Comparison of ENCODE assay signal across 8 cellular contexts in genomic region chr3:51389423-51390183, GRCh38. TPM values are rescaled to one million over a fixed set of nuclear protein-coding genes. Genes with fewer than 3 reads are reported as not detected.
A peak's percentile ranks its signal among the peaks of the same experiment; 100 is the strongest.
DNase-seq lines count a peak whose midpoint lies in the region; ATAC-seq and TF ChIP-seq lines count a peak whose summit lies in the region.

No MANE protein-coding gene starts in this region.

- POLR2A ChIA-PET in activated naive CD8-positive, alpha-beta T cell treated with anti-CD3 and anti-CD28 coated beads, Interleukin-2, amount 10 ng/mL, durations not matched to agents 7 days and 5 days (lab: Charles Lee): interaction anchor here (0.5 to 1.6 kb wide), 5 partner anchors 110 to 417 kb away, joined by 3 to 6 read pairs (median 5); partner anchors contain the start of gene DCAF1

- H3K27me3 ChIP-seq in Peyer's patch (no peaks in the 10 kb centered on the region), cardiac muscle cell (no peaks in the 10 kb centered on the region)

- no peak for ATAC-seq in activated naive CD8-positive, alpha-beta T cell treated with anti-CD3 and anti-CD28 coated beads, Interleukin-2, amount 10 ng/mL, durations not matched to agents 7 days and 5 days (ENCODE audit: low read depth)
- no peak for ATAC-seq in HG03280 (IDR thresholded peaks at IDR 0.05; ENCODE audit: unreplicated experiment)
- no peak for ATAC-seq in GM18520 (IDR thresholded peaks at IDR 0.05; ENCODE audit: unreplicated experiment)

- no peaks in the 10 kb centered on the region for H3K27me3 Mint-ChIP-seq in activated naive CD8-positive, alpha-beta T cell treated with anti-CD3 and anti-CD28 coated beads, Interleukin-2, amount 10 ng/mL, durations not matched to agents 7 days and 5 days

- H3K36me3 ChIP-seq in Peyer's patch (peaks cover 0 to 38% (median 0%) of the 10 kb centered on the region in 3 donors), cardiac muscle cell (peaks cover 24% of the 10 kb centered on the region)

- DNase-seq in A172 (ENCODE audit: low spot score): peak; percentile 27
- DNase-seq in Peyer's patch: peak; percentile 59 to 78 (median 65)
- peak; percentile 58 for DNase-seq in activated naive CD8-positive, alpha-beta T cell treated with anti-CD3 and anti-CD28 coated beads, Interleukin-2, amount 10 ng/mL, durations not matched to agents 7 days and 5 days
- DNase-seq in cardiac muscle cell (ENCODE audit: low read depth in 1 of 2, low spot score in 1 of 2): peak; percentile 65 to 68
- no peak for DNase-seq in retinal pigment epithelial cell (ENCODE audit: low read depth)

- peaks cover 42% of the 10 kb centered on the region for H3K4me1 Mint-ChIP-seq in activated naive CD8-positive, alpha-beta T cell treated with anti-CD3 and anti-CD28 coated beads, Interleukin-2, amount 10 ng/mL, durations not matched to agents 7 days and 5 days

- H3K4me1 ChIP-seq in Peyer's patch: peaks cover 0 to 70% (median 20%) of the 10 kb centered on the region in 4 donors
- peaks cover 23% of the 10 kb centered on the region for H3K4me1 ChIP-seq in cardiac muscle cell (ENCODE audit: low read depth)

- no peaks in the 10 kb centered on the region for H3K9me3 Mint-ChIP-seq in activated naive CD8-positive, alpha-beta T cell treated with anti-CD3 and anti-CD28 coated beads, Interleukin-2, amount 10 ng/mL, durations not matched to agents 7 days and 5 days

- TF ChIP-seq CTCF in GM12873 (IDR thresholded peaks at IDR 0.05; ENCODE audit: insufficient read depth, low read depth, low read length, missing control alignments) (peak; percentile 82), Peyer's patch (IDR thresholded peaks at IDR 0.05) (peak; percentile 28 to 76 (median 66)), cardiac muscle cell (IDR thresholded peaks at IDR 0.05; ENCODE audit: low read depth, low read length) (peak; percentile 85), retinal pigment epithelial cell (conservative IDR thresholded peaks at IDR 0.05; ENCODE audit: low read depth, low read length) (peak; percentile 83)

- H3K27ac Mint-ChIP-seq in activated naive CD8-positive, alpha-beta T cell treated with anti-CD3 and anti-CD28 coated beads, Interleukin-2, amount 10 ng/mL, durations not matched to agents 7 days and 5 days: no peak overlapping the region

- TF ChIP-seq POLR2A in Peyer's patch (IDR thresholded peaks at IDR 0.05): no peak

- H3K27ac ChIP-seq in Peyer's patch: peak overlapping the region in 1 of 4 donors; percentile 14
- peak overlapping the region; percentile 79 for H3K27ac ChIP-seq in cardiac muscle cell

- H3K4me3 Mint-ChIP-seq in activated naive CD8-positive, alpha-beta T cell treated with anti-CD3 and anti-CD28 coated beads, Interleukin-2, amount 10 ng/mL, durations not matched to agents 7 days and 5 days: no peak overlapping the region

- H3K36me3 Mint-ChIP-seq in activated naive CD8-positive, alpha-beta T cell treated with anti-CD3 and anti-CD28 coated beads, Interleukin-2, amount 10 ng/mL, durations not matched to agents 7 days and 5 days: peaks cover 25% of the 10 kb centered on the region

- H3K4me3 ChIP-seq in Peyer's patch: no peak overlapping the region
- H3K4me3 ChIP-seq in cardiac muscle cell: no peak overlapping the region
- H3K4me3 ChIP-seq in retinal pigment epithelial cell (ENCODE audit: low read length): no peak overlapping the region

- no peaks in the 10 kb centered on the region for H3K9me3 ChIP-seq in Peyer's patch
- no peaks in the 10 kb centered on the region for H3K9me3 ChIP-seq in cardiac muscle cell (ENCODE audit: low read depth)

RNA-seq across cellular contexts. Expression of gene RBM15B, which starts 1.5 kb away (rescaled TPM):
- 20.2 and 22.5 TPM in 2 replicates for total RNA-seq in A172 (2014; rRNA removed; shearing (Covaris generic))
- total RNA-seq in Peyer's patch: 10 to 100 TPM; 23.1 to 34.6 (median 27.4) TPM
- total RNA-seq in activated naive CD8-positive, alpha-beta T cell treated with anti-CD3 and anti-CD28 coated beads, Interleukin-2, amount 10 ng/mL, durations not matched to agents 7 days and 5 days: 10 to 100 TPM; 30.5 to 32.6 TPM
- total RNA-seq in cardiac muscle cell: 44.1 and 55.8 TPM in 2 replicates
- polyA plus RNA-seq in cardiac muscle cell: 37.9 and 49.2 TPM in 2 replicates

RNA-seq across cellular contexts. Expression of gene MANF, which starts 4.5 kb away (rescaled TPM):
- total RNA-seq in A172 (2014; rRNA removed; shearing (Covaris generic)): 128 and 156 TPM in 2 replicates
- total RNA-seq in Peyer's patch: 10 to 100 TPM; 18.2 to 52.7 (median 26.4) TPM
- 10 to 100 TPM; 86.2 to 88.2 TPM for total RNA-seq in activated naive CD8-positive, alpha-beta T cell treated with anti-CD3 and anti-CD28 coated beads, Interleukin-2, amount 10 ng/mL, durations not matched to agents 7 days and 5 days
- total RNA-seq in cardiac muscle cell: 55.6 and 180 TPM in 2 replicates
- polyA plus RNA-seq in cardiac muscle cell: 66.9 and 163 TPM in 2 replicates
